In the genomic region with DNA sequence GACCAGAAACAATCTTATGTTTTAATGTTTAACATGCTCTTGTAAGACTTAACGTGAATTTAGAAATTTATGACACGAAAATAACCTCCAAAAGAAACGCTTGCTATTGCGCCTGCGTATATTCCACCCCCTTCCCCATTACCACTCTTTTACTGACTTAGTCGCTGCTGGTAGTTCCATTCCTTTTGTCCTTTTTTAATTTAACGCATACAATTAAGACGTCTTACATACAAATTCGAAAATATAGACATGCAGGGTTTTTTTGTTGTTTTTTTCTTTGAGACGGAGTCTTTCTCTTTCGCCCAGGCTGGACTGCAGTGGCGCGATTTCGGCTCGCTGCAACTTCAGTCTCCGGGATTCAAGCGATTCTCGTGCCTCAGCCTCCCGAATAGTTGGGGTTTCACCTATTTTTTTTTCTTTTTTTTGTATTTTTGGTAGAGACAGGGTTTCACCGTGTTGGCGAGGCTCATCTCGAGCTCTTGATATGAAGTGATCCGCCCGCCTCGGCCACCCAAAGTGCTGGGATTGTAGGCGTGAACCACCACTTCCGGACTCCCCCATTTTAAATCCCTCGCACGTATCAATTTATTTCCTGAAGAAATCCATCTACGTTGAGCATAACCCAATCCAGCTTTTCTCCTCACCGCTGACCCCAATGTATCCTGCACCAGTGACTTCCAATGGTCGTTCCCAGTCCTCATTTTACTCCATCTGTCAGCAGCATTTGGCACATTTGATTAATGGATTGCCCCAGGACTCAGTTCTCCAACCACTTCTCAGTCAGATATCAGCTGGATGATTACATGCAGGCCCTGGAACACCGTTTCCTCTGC, we compare ENCODE assay signal across 8 cellular contexts. TPM values are rescaled to one million over a fixed set of nuclear protein-coding genes. Genes with fewer than 3 reads are reported as not detected.
A peak's percentile ranks its signal among the peaks of the same experiment; 100 is the strongest.
DNase-seq lines count a peak whose midpoint lies in the region; ATAC-seq, FAIRE-seq and TF ChIP-seq lines count a peak whose summit lies in the region.

No MANE protein-coding gene starts in this region.

- H3K36me3 ChIP-seq in SJSA1, result peaks cover 18% of the 10 kb centered on the region
- peaks cover 0 to 9% (median 0%) of the 10 kb centered on the region in 4 donors for H3K36me3 ChIP-seq in sigmoid colon

- ATAC-seq in GM21515 (IDR thresholded peaks at IDR 0.05; ENCODE audit: unreplicated experiment) (peak; percentile 41), right cardiac atrium (peak; percentile 66)

- WGBS in right cardiac atrium, result 5% methylated on average over 33 of the region's 33 CpGs
- 6 to 8% methylated on average over 33 of the region's 33 CpGs for WGBS in sigmoid colon, 2 donors

- DNase-seq in EL, result peak; percentile 39
- DNase-seq in HTR-8/SVneo (ENCODE audit: insufficient read length, low spot score), result peak; percentile 61
- peak in 1 of 2 experiments; percentile 70 for DNase-seq in SJSA1 (ENCODE audit: low read depth in 1 of 2, low spot score in 2 of 2)
- DNase-seq in right cardiac atrium, result peak; percentile 60 to 88 (median 83)
- DNase-seq in sigmoid colon, result peak; percentile 67
- no peak for DNase-seq in DMS153 treated with DMSO at 0.1 percent for 48 hours (lab: John Stamatoyannopoulos, UW; ENCODE audit: unreplicated experiment)

- H3K27me3 ChIP-seq in SJSA1 (replicated peaks), result no peaks in the 10 kb centered on the region
- H3K27me3 ChIP-seq in right cardiac atrium (ENCODE audit: control insufficient read depth, insufficient read depth), result no peaks in the 10 kb centered on the region
- H3K27me3 ChIP-seq in sigmoid colon, result no peaks in the 10 kb centered on the region

- TF ChIP-seq POLR2A in sigmoid colon (IDR thresholded peaks at IDR 0.05), result peak in 1 of 2 donors; percentile 19

- peaks cover 11% of the 10 kb centered on the region for H3K4me1 ChIP-seq in SJSA1 (replicated peaks)
- peaks cover 2% of the 10 kb centered on the region for H3K4me1 ChIP-seq in right cardiac atrium (ENCODE audit: control insufficient read depth, insufficient read depth, low read length)
- peaks cover 0 to 24% (median 14%) of the 10 kb centered on the region in 4 donors for H3K4me1 ChIP-seq in sigmoid colon

- TF ChIP-seq EP300 in sigmoid colon (IDR thresholded peaks at IDR 0.05), result no peak

- FAIRE-seq in HTR-8/SVneo (lab: Jason Lieb, UNC), result no peak

- intact Hi-C loops in right cardiac atrium (cut with DNase I), result loop anchor here in 1 of 4 donors (10.0 kb wide), 2 partner anchors 111 to 171 kb away; no protein-coding TSS in a partner anchor
- intact Hi-C loops in sigmoid colon (cut with DNase I), result loop anchor here (5.0 kb wide), 2 partner anchors 109 to 124 kb away; partner anchors contain the start of gene CYFIP2

- peak overlapping the region; percentile 86 for H3K27ac ChIP-seq in SJSA1
- peak overlapping the region; percentile 67 for H3K27ac ChIP-seq in angular gyrus (ENCODE audit: low read depth, low read length)
- H3K27ac ChIP-seq in right cardiac atrium (ENCODE audit: low read length), result peak overlapping the region; percentile 98
- peak overlapping the region; percentile 90 to 94 (median 90) for H3K27ac ChIP-seq in sigmoid colon

- H3K4me3 ChIP-seq in SJSA1 (peak overlapping the region; percentile 69), right cardiac atrium (ENCODE audit: low read length) (peak overlapping the region; percentile 69), sigmoid colon (peak overlapping the region; percentile 86 to 92 (median 88))

- TF ChIP-seq CTCF in sigmoid colon (IDR thresholded peaks at IDR 0.05), result no peak

- H3K9me3 ChIP-seq in SJSA1 (replicated peaks), result no peaks in the 10 kb centered on the region
- no peaks in the 10 kb centered on the region for H3K9me3 ChIP-seq in right cardiac atrium (ENCODE audit: control insufficient read depth, low read length)
- no peaks in the 10 kb centered on the region for H3K9me3 ChIP-seq in sigmoid colon

RNA-seq across cellular contexts. Expression of gene MED7, which starts 0.7 kb away (rescaled TPM):
- 22.8 and 24.7 TPM in 2 replicates for total RNA-seq in SJSA1 (2014; rRNA removed; shearing (Covaris generic))
- total RNA-seq in right cardiac atrium (10 to 100 TPM in 3 of 4 donors, 1 to 10 TPM in 1; 9.6 to 10.6 (median 10.2) TPM), sigmoid colon (10 to 100 TPM in 3 of 4 donors, 1 to 10 TPM in 1; 9.7 to 15.1 (median 10.6) TPM)
- polyA plus RNA-seq in right cardiac atrium (14.3 TPM), sigmoid colon (10 to 100 TPM; 14.9 to 19.2 (median 17.4) TPM)

RNA-seq across cellular contexts. Expression of gene GARIN3, which starts 22.7 kb away (rescaled TPM):
- total RNA-seq in SJSA1 (2014; rRNA removed; shearing (Covaris generic)), result not detected in 2 replicates
- total RNA-seq in right cardiac atrium, result not detected
- polyA plus RNA-seq in right cardiac atrium, result not detected
- not detected for total RNA-seq in sigmoid colon
- not detected for polyA plus RNA-seq in sigmoid colon

RNA-seq across cellular contexts. Expression of gene HAVCR2, which starts 34.5 kb away (rescaled TPM):
- total RNA-seq in SJSA1 (2014; rRNA removed; shearing (Covaris generic)), result 0.05 TPM in 1 of 2 replicates, not detected in the other
- total RNA-seq in right cardiac atrium, result 1 to 10 TPM; 4.7 to 5.2 (median 4.9) TPM
- 1.8 TPM for polyA plus RNA-seq in right cardiac atrium
- total RNA-seq in sigmoid colon, result 10 to 100 TPM in 1 of 4 donors, 1 to 10 TPM in 3; 3.9 to 21.7 (median 5.4) TPM
- polyA plus RNA-seq in sigmoid colon, result 1 to 10 TPM; 3.6 to 9.2 (median 6.4) TPM

RNA-seq across cellular contexts. Expression of gene ITK, which starts 37.3 kb away (rescaled TPM):
- not detected in 2 replicates for total RNA-seq in SJSA1 (2014; rRNA removed; shearing (Covaris generic))
- 1 to 10 TPM in 1 of 4 donors, under 1 TPM in 3; 0.62 to 1.6 (median 0.84) TPM for total RNA-seq in right cardiac atrium
- 0.34 TPM for polyA plus RNA-seq in right cardiac atrium
- 1 to 10 TPM; 1.1 to 6.6 (median 1.7) TPM for total RNA-seq in sigmoid colon
- 10 to 100 TPM in 1 of 3 donors, under 1 TPM in 2; 0.60 to 15.1 (median 0.92) TPM for polyA plus RNA-seq in sigmoid colon
